In genomic region chr7:45588466-45588865, GRCh38 we compare ENCODE assay signal across 1 cellular context.
TF ChIP-seq lines count a peak whose summit lies in the region.

No MANE protein-coding gene starts in this region.

TF ChIP-seq in H1, 55 proteins besides CTCF, POLR2A, EP300 and RAD21:
- TF ChIP-seq CREB1 (IDR thresholded peaks at IDR 0.05) (no peak), SIN3A (conservative IDR thresholded peaks at IDR 0.05 in 1 of 2, IDR thresholded peaks at IDR 0.05 in 1 of 2; ENCODE audit: low read depth in 1 of 2, low read length in 2 of 2) (no peak), E2F6 (IDR thresholded peaks at IDR 0.05) (no peak), KDM5A (IDR thresholded peaks at IDR 0.05; ENCODE audit: low read length) (no peak), NANOG (IDR thresholded peaks at IDR 0.05; ENCODE audit: insufficient read depth, low read depth, low read length, poor library complexity, severe bottlenecking) (no peak), SAP30 (IDR thresholded peaks at IDR 0.05; ENCODE audit: insufficient read depth, insufficient replicate concordance, low read length) (no peak)
